In the genomic region with DNA sequence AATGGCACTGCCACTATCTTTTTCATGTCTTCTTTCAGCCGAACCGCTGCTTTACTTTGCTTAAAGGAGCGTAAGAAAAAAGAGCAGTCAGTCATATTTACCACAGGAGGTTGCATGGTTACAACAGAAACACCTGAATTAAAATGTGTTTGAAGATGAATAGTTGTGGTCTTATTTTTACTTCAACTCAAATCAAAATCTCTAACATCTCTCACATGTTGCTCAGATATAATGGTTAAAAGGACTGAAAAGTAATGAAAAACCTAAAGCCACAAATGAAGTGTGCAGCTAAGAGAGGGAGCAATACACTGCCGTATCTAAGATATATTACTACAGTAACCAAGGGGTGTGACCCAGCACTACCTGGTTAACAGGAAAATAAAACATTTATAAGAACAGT, we compare ENCODE assay signal across 22 cellular contexts.
"Had no signal": no experiment of that assay in that cellular context is flagged by ENCODE, and none has a peak within 500 bp of the region (broad histone marks: within the 10 kb centered on the region; RNA-seq: fewer than 3 reads in every experiment).

No MANE protein-coding gene starts in this region.

- H3K9me3 ChIP-seq: left lung, thyroid gland, upper lobe of right lung had no signal

- H3K27me3 ChIP-seq: left lung, thyroid gland, upper lobe of right lung had no signal

- H3K27me3 Mint-ChIP-seq: activated B cell treated with CpG ODN at 0.5 μM for 24 hours; activated naive CD8-positive, alpha-beta T cell treated with anti-CD3 and anti-CD28 coated beads, Interleukin-2, amount 50 U/mL, for 24 hours; dendritic cell treated with granulocyte-macrophage colony-stimulating factor and Interleukin-4, amounts not matched to agents 40 ng/mL and 50 ng/mL, for 4 days; progenitor cell of endocrine pancreas had no signal

- H3K36me3 Mint-ChIP-seq: immature natural killer cell, natural killer cell had no signal

- DNase-seq: activated B cell treated with CpG ODN at 0.5 μM for 24 hours; activated CD4-positive, alpha-beta T cell treated with anti-CD3 and anti-CD28 coated beads, Interleukin-2, amount 10 ng/mL, durations not matched to agents 24 days and 14 days; activated naive CD4-positive, alpha-beta T cell treated with Interleukin-2 at 50 U/mL for 16 hours; activated naive CD8-positive, alpha-beta T cell treated with anti-CD3 and anti-CD28 coated beads, Interleukin-2, amount 50 U/mL, for 24 hours; activated T-cell treated with anti-CD3 and anti-CD28 coated beads, Interleukin-2, amount 50 U/mL, for 24 hours; effector CD4-positive, alpha-beta T cell; foreskin melanocyte; immature natural killer cell; left lung; natural killer cell; retina; stimulated activated CD4-positive, alpha-beta T cell treated with anti-CD3 and anti-CD28 coated beads, Interleukin-2, amount 100 ng/mL, for 48 hours; stimulated activated CD8-positive, alpha-beta memory T cell treated with anti-CD3 and anti-CD28 coated beads, Interleukin-4, amount 100 ng/mL, for 48 hours; substantia nigra; T-helper 1 cell; T-helper 9 cell; thyroid gland; upper lobe of right lung had no signal

- H3K4me1 Mint-ChIP-seq: activated B cell treated with CpG ODN at 0.5 μM for 24 hours; activated CD4-positive, alpha-beta T cell treated with anti-CD3 and anti-CD28 coated beads, Interleukin-2, amount 10 ng/mL, durations not matched to agents 24 days and 14 days; immature natural killer cell; natural killer cell had no signal

- H3K4me1 ChIP-seq: left lung, thyroid gland, upper lobe of right lung had no signal

- ATAC-seq: activated naive CD8-positive, alpha-beta T cell treated with anti-CD3 and anti-CD28 coated beads, Interleukin-2, amount 50 U/mL, for 24 hours; esophagus mucosa; left lung; natural killer cell; upper lobe of right lung had no signal

- H3K9me3 Mint-ChIP-seq: activated B cell treated with CpG ODN at 0.5 μM for 24 hours; activated naive CD8-positive, alpha-beta T cell treated with anti-CD3 and anti-CD28 coated beads, Interleukin-2, amount 50 U/mL, for 24 hours; activated T-cell treated with anti-CD3 and anti-CD28 coated beads, Interleukin-2, amount 50 U/mL, for 24 hours; dendritic cell treated with granulocyte-macrophage colony-stimulating factor and Interleukin-4, amounts not matched to agents 40 ng/mL and 50 ng/mL, for 4 days; immature natural killer cell; natural killer cell had no signal

- H3K4me3 ChIP-seq: left lung, lung, thyroid gland, upper lobe of right lung had no signal

- H3K27ac ChIP-seq: left lung, thyroid gland, upper lobe of right lung had no signal

- H3K36me3 ChIP-seq: left lung, thyroid gland, upper lobe of right lung had no signal

- H3K4me3 Mint-ChIP-seq: activated B cell treated with CpG ODN at 0.5 μM for 24 hours; activated CD4-positive, alpha-beta T cell treated with anti-CD3 and anti-CD28 coated beads, Interleukin-2, amount 10 ng/mL, durations not matched to agents 24 days and 14 days; activated naive CD8-positive, alpha-beta T cell treated with anti-CD3 and anti-CD28 coated beads, Interleukin-2, amount 50 U/mL, for 24 hours; activated T-cell treated with anti-CD3 and anti-CD28 coated beads, Interleukin-2, amount 50 U/mL, for 24 hours; dendritic cell treated with granulocyte-macrophage colony-stimulating factor and Interleukin-4, amounts not matched to agents 40 ng/mL and 50 ng/mL, for 4 days; immature natural killer cell; natural killer cell had no signal

- H3K27ac Mint-ChIP-seq: activated B cell treated with CpG ODN at 0.5 μM for 24 hours; activated CD4-positive, alpha-beta T cell treated with anti-CD3 and anti-CD28 coated beads, Interleukin-2, amount 10 ng/mL, durations not matched to agents 24 days and 14 days; activated naive CD8-positive, alpha-beta T cell treated with anti-CD3 and anti-CD28 coated beads, Interleukin-2, amount 50 U/mL, for 24 hours; activated T-cell treated with anti-CD3 and anti-CD28 coated beads, Interleukin-2, amount 50 U/mL, for 24 hours; dendritic cell treated with granulocyte-macrophage colony-stimulating factor and Interleukin-4, amounts not matched to agents 40 ng/mL and 50 ng/mL, for 4 days; immature natural killer cell; natural killer cell; progenitor cell of endocrine pancreas had no signal
